ENCODE assay signal across 10 cellular contexts in the genomic region with DNA sequence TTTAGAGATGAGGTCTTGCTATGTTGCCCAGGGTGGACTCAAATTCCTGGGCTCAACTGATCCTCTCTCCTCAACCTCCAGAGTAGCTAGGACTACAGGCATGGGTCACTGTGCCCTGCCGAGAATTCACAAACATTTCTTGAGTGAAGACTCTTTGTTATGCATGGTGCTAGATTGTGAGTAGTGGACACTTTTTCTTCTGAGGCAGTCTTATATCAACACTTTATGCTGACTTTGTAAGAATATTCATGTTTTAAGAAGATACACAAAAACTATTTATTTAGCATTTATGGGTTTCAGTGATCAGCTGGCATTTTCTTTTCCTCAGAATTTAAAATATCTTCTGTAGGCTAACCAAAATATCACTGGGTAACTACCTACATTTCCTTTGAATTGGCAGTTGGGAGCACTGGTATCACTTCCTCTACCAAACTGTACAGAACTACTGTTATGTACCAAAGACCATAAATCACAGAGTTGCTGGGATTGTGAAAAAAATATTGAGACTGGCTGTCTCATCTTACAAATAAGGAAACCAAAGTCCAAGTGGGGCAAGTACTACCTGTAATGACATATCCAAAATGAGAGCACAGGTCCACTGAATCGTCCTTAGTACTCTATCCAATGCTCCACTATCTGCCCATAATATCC. TPM values are rescaled to one million over a fixed set of nuclear protein-coding genes. Genes with fewer than 3 reads are reported as not detected.
DNase-seq lines count a peak whose midpoint lies in the region; ATAC-seq, FAIRE-seq and TF ChIP-seq lines count a peak whose summit lies in the region.
"Had no signal": no experiment of that assay in that cellular context is flagged by ENCODE, and none has a peak within 500 bp of the region (broad histone marks: within the 10 kb centered on the region; RNA-seq: fewer than 3 reads in every experiment).

No MANE protein-coding gene starts in this region.

- H3K36me3 Mint-ChIP-seq in activated naive CD8-positive, alpha-beta T cell treated with anti-CD3 and anti-CD28 coated beads, Interleukin-2, amount 10 ng/mL, durations not matched to agents 7 days and 5 days, result peaks cover 21% of the 10 kb centered on the region

- no peaks in the 10 kb centered on the region for H3K27me3 Mint-ChIP-seq in activated naive CD8-positive, alpha-beta T cell treated with anti-CD3 and anti-CD28 coated beads, Interleukin-2, amount 10 ng/mL, durations not matched to agents 7 days and 5 days

- peaks cover 54% of the 10 kb centered on the region for H3K4me1 Mint-ChIP-seq in activated naive CD8-positive, alpha-beta T cell treated with anti-CD3 and anti-CD28 coated beads, Interleukin-2, amount 10 ng/mL, durations not matched to agents 7 days and 5 days

- H3K4me3 Mint-ChIP-seq in activated naive CD8-positive, alpha-beta T cell treated with anti-CD3 and anti-CD28 coated beads, Interleukin-2, amount 10 ng/mL, durations not matched to agents 7 days and 5 days, result peak overlapping the region; percentile 11

- H3K27ac Mint-ChIP-seq in activated naive CD8-positive, alpha-beta T cell treated with anti-CD3 and anti-CD28 coated beads, Interleukin-2, amount 10 ng/mL, durations not matched to agents 7 days and 5 days, result no peak overlapping the region

- ATAC-seq in GM21447 (IDR thresholded peaks at IDR 0.05; ENCODE audit: unreplicated experiment) (peak; percentile 67), HG03354 (IDR thresholded peaks at IDR 0.05; ENCODE audit: poor library complexity, severe bottlenecking, unreplicated experiment) (peak; percentile 53)
- no peak for ATAC-seq in activated naive CD8-positive, alpha-beta T cell treated with anti-CD3 and anti-CD28 coated beads, Interleukin-2, amount 10 ng/mL, durations not matched to agents 7 days and 5 days (ENCODE audit: low read depth)

- no peak for TF ChIP-seq POLR2A in GM12892 (IDR thresholded peaks at IDR 0.05; ENCODE audit: low read depth, low read length)

- peak; percentile 42 for FAIRE-seq in GM12892 (lab: Jason Lieb, UNC)

- no peaks in the 10 kb centered on the region for H3K9me3 Mint-ChIP-seq in activated naive CD8-positive, alpha-beta T cell treated with anti-CD3 and anti-CD28 coated beads, Interleukin-2, amount 10 ng/mL, durations not matched to agents 7 days and 5 days

- POLR2A ChIA-PET in activated naive CD8-positive, alpha-beta T cell treated with anti-CD3 and anti-CD28 coated beads, Interleukin-2, amount 10 ng/mL, durations not matched to agents 7 days and 5 days (lab: Charles Lee), result interaction anchor here (0.5 kb wide), 1 partner anchor 144 kb away, joined by 3 read pairs; no protein-coding TSS in a partner anchor

- no peak for DNase-seq in GM12892 (ENCODE audit: insufficient read length)
- DNase-seq in activated naive CD8-positive, alpha-beta T cell treated with anti-CD3 and anti-CD28 coated beads, Interleukin-2, amount 10 ng/mL, durations not matched to agents 7 days and 5 days, result no peak
- DNase-seq in dedifferentiated amniotic fluid mesenchymal stem cell (ENCODE audit: extremely low spot score), result no peak
- DNase-seq in NCI-H748 treated with DMSO at 0.1 percent for 48 hours (lab: John Stamatoyannopoulos, UW), result no peak
- DNase-seq in GOT3 (lab: John Stamatoyannopoulos, UW), result no peak
- no peak for DNase-seq in amygdala (lab: John Stamatoyannopoulos, UW)
- DNase-seq: EL, midbrain had no signal

RNA-seq across cellular contexts. Expression of a gene that starts 34.0 kb away (rescaled TPM):
- 36.6 TPM for polyA plus RNA-seq in GM12892 (2012; ENCODE audit: missing spikeins)
- 100 to 1,000 TPM; 259 to 273 TPM for total RNA-seq in activated naive CD8-positive, alpha-beta T cell treated with anti-CD3 and anti-CD28 coated beads, Interleukin-2, amount 10 ng/mL, durations not matched to agents 7 days and 5 days
